Comparison of ENCODE assay signal across 8 cellular contexts in the genomic region with DNA sequence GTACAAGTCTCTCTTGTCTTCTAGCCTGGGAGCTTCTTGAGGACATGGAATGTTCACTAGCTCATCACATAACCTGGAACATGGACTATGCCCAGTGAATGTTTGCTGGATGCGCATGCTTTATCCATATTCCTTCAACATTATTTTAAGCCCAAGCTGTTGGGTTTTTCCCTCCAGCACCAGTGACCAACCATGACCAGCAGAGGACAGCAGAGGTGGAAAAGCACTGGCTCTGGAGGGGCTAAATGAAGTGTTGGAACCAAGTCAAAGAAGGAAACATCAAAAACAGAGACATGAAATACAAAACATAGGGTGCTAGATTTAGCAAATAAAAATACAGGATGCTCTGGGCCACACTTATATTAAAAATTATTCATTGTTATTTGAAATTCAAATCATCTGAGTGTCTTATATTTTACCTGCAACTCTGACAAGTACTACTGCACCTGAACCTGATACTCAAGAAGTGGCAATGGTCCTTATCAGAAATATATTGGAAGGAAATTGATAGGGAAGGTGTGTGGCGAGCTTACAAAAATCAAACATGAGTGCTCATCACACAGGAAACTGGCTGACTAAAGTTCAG. TPM values are rescaled to one million over a fixed set of nuclear protein-coding genes. Genes with fewer than 3 reads are reported as not detected.
A peak's percentile ranks its signal among the peaks of the same experiment; 100 is the strongest.
DNase-seq lines count a peak whose midpoint lies in the region; ATAC-seq, FAIRE-seq and TF ChIP-seq lines count a peak whose summit lies in the region.

No MANE protein-coding gene starts in this region.

- no peaks in the 10 kb centered on the region for H3K9me3 ChIP-seq in HepG2 (ENCODE audit: low read length)

- no peak for TF ChIP-seq RAD21 in HepG2 (CRISPR knock-in tag; IDR thresholded peaks at IDR 0.05)

- no peak for TF ChIP-seq POLR2A in HepG2 (IDR thresholded peaks at IDR 0.05; ENCODE audit: insufficient read depth in 1 of 2, low read depth in 2 of 2, low read length in 2 of 2)

- WGBS in HepG2 (ENCODE audit: low lambda C conversion rate) = 0% methylated on average over 2 of the region's 2 CpGs

- ATAC-seq in natural killer cell (peak; percentile 56 to 69 (median 66)), HepG2 (peak; percentile 85), GM19452 (IDR thresholded peaks at IDR 0.05; ENCODE audit: unreplicated experiment) (no peak), HG02973 (IDR thresholded peaks at IDR 0.05; ENCODE audit: unreplicated experiment) (no peak)
- ATAC-seq in natural killer cell treated with Interleukin-12 subunit alpha and Interleukin-12 subunit beta and Interleukin-15 and Interleukin-18, amount 100 ng/mL, for 72 hours = no peak
- ATAC-seq in activated naive CD8-positive, alpha-beta T cell treated with anti-CD3 and anti-CD28 coated beads, Interleukin-2, amount 50 U/mL, for 24 hours = peak; percentile 46

- peaks cover 0 to 8% of the 10 kb centered on the region in 2 donors for H3K27me3 Mint-ChIP-seq in natural killer cell (ENCODE audit: low read depth in 2 of 2)
- H3K27me3 Mint-ChIP-seq in natural killer cell treated with Interleukin-12 subunit alpha and Interleukin-12 subunit beta and Interleukin-15 and Interleukin-18, amount 100 ng/mL, for 72 hours = peaks cover 0 to 5% of the 10 kb centered on the region in 2 donors
- no peaks in the 10 kb centered on the region for H3K27me3 Mint-ChIP-seq in activated naive CD8-positive, alpha-beta T cell treated with anti-CD3 and anti-CD28 coated beads, Interleukin-2, amount 50 U/mL, for 24 hours

- no TSS peak for BruUV-seq in HepG2 (replicated peaks; lab: Mats Ljungman, UMichigan)

- H3K27ac ChIP-seq in HepG2 (ENCODE audit: extremely low read length, insufficient read depth, low read length) = no peak overlapping the region

- CTCF ChIA-PET in HepG2 (lab: Yijun Ruan, JAX; ENCODE audit: low intra/inter-chr PET ratio, low total read pairs) = interaction anchor here (0.7 to 1.5 kb wide), 2 partner anchors 129 to 130 kb away, joined by 3 to 6 read pairs; no protein-coding TSS in a partner anchor

- no peaks in the 10 kb centered on the region for H3K79me2 ChIP-seq in HepG2 (ENCODE audit: insufficient read depth, low read length)

- peaks cover 0 to 4% of the 10 kb centered on the region in 2 donors for H3K4me1 Mint-ChIP-seq in natural killer cell
- H3K4me1 Mint-ChIP-seq in natural killer cell treated with Interleukin-12 subunit alpha and Interleukin-12 subunit beta and Interleukin-15 and Interleukin-18, amount 100 ng/mL, for 72 hours (ENCODE audit: low read depth in 2 of 2) = peaks cover 10 to 24% of the 10 kb centered on the region in 2 donors
- peaks cover 22% of the 10 kb centered on the region for H3K4me1 Mint-ChIP-seq in activated naive CD8-positive, alpha-beta T cell treated with anti-CD3 and anti-CD28 coated beads, Interleukin-2, amount 50 U/mL, for 24 hours

- no peaks in the 10 kb centered on the region for H3K4me1 ChIP-seq in HepG2 (ENCODE audit: insufficient read depth, low read length)

- FAIRE-seq in HepG2 (lab: Jason Lieb, UNC) = peak; percentile 59

- no peaks in the 10 kb centered on the region for H3K36me3 ChIP-seq in HepG2 (replicated peaks in 1 of 2; ENCODE audit: control insufficient read depth in 1 of 2, insufficient read depth in 2 of 2, low read length in 2 of 2)

- no peak overlapping the region for H3K4me3 Mint-ChIP-seq in natural killer cell
- H3K4me3 Mint-ChIP-seq in natural killer cell treated with Interleukin-12 subunit alpha and Interleukin-12 subunit beta and Interleukin-15 and Interleukin-18, amount 100 ng/mL, for 72 hours = no peak overlapping the region
- H3K4me3 Mint-ChIP-seq in activated naive CD8-positive, alpha-beta T cell treated with anti-CD3 and anti-CD28 coated beads, Interleukin-2, amount 50 U/mL, for 24 hours = no peak overlapping the region

- no peak overlapping the region for H3K27ac Mint-ChIP-seq in natural killer cell
- peak overlapping the region in 1 of 2 donors; percentile 34 for H3K27ac Mint-ChIP-seq in natural killer cell treated with Interleukin-12 subunit alpha and Interleukin-12 subunit beta and Interleukin-15 and Interleukin-18, amount 100 ng/mL, for 72 hours
- no peak overlapping the region for H3K27ac Mint-ChIP-seq in activated naive CD8-positive, alpha-beta T cell treated with anti-CD3 and anti-CD28 coated beads, Interleukin-2, amount 50 U/mL, for 24 hours

- no peak overlapping the region for H3K4me3 ChIP-seq in HepG2 (replicated peaks in 1 of 3; ENCODE audit: insufficient read depth in 1 of 3, low read depth in 2 of 3, low read length in 3 of 3)

- H4K20me1 ChIP-seq in HepG2 (ENCODE audit: insufficient read depth, low read length) = no peaks in the 10 kb centered on the region

- H3K36me3 Mint-ChIP-seq in natural killer cell = no peaks in the 10 kb centered on the region
- H3K36me3 Mint-ChIP-seq in natural killer cell treated with Interleukin-12 subunit alpha and Interleukin-12 subunit beta and Interleukin-15 and Interleukin-18, amount 100 ng/mL, for 72 hours = no peaks in the 10 kb centered on the region
- peaks cover 5% of the 10 kb centered on the region for H3K36me3 Mint-ChIP-seq in activated naive CD8-positive, alpha-beta T cell treated with anti-CD3 and anti-CD28 coated beads, Interleukin-2, amount 50 U/mL, for 24 hours (ENCODE audit: low read depth)

- H2AFZ ChIP-seq in HepG2 (ENCODE audit: low read length) = no peak overlapping the region

- TF ChIP-seq CTCF in natural killer cell (IDR thresholded peaks at IDR 0.05) = peak; percentile 51
- peak; percentile 63 for TF ChIP-seq CTCF in HepG2 (CRISPR knock-in tag; IDR thresholded peaks at IDR 0.05)

- DNase-seq in natural killer cell (no peak), NCI-H69 (lab: John Stamatoyannopoulos, UW) (peak; percentile 11), HepG2 (ENCODE audit: low spot score) (peak; percentile 27), GM19238 (ENCODE audit: insufficient read length, low spot score) (no peak)
- no peak for DNase-seq in natural killer cell treated with Interleukin-12 subunit alpha and Interleukin-12 subunit beta and Interleukin-15 and Interleukin-18, amount 100 ng/mL, for 72 hours (ENCODE audit: low spot score)
- no peak for DNase-seq in activated naive CD8-positive, alpha-beta T cell treated with anti-CD3 and anti-CD28 coated beads, Interleukin-2, amount 50 U/mL, for 24 hours

- no peak for TF ChIP-seq EP300 in HepG2 (IDR thresholded peaks at IDR 0.05; ENCODE audit: low read depth in 2 of 2, low read length in 2 of 2)
- no peak for TF ChIP-seq EP300 in HepG2 (CRISPR knock-in tag; IDR thresholded peaks at IDR 0.05; ENCODE audit: borderline replicate concordance)

- intact Hi-C loops in natural killer cell (cut with micrococcal nuclease) = loop anchor here (2.0 kb wide), 1 partner anchor 130 kb away; no protein-coding TSS in a partner anchor
- intact Hi-C loops in HepG2 (cut with micrococcal nuclease; ENCODE audit: unreplicated experiment) = loop anchor here (1.0 kb wide), 1 partner anchor 130 kb away; no protein-coding TSS in a partner anchor

- no peaks in the 10 kb centered on the region for H3K9me3 Mint-ChIP-seq in natural killer cell
- no peaks in the 10 kb centered on the region for H3K9me3 Mint-ChIP-seq in natural killer cell treated with Interleukin-12 subunit alpha and Interleukin-12 subunit beta and Interleukin-15 and Interleukin-18, amount 100 ng/mL, for 72 hours
- peaks cover 11% of the 10 kb centered on the region for H3K9me3 Mint-ChIP-seq in activated naive CD8-positive, alpha-beta T cell treated with anti-CD3 and anti-CD28 coated beads, Interleukin-2, amount 50 U/mL, for 24 hours

- H3K9ac ChIP-seq in HepG2 (ENCODE audit: insufficient read depth, low read depth, low read length) = no peak overlapping the region

- peaks cover 0 to 3% of the 10 kb centered on the region in 2 experiments; a peak in 1 of 5 replicates for H3K27me3 ChIP-seq in HepG2 (ENCODE audit: control insufficient read depth in 1 of 2, insufficient read depth in 2 of 2, low read length in 2 of 2)

- in situ Hi-C loops in HepG2 (cut with HindIII; ENCODE audit: extremely low pct_ligation_motif_present, low pct_unique_long_range_greater_than_20kb) = no loop called here

- H3K4me2 ChIP-seq in HepG2 (ENCODE audit: low read depth, low read length) = no peak overlapping the region

- POLR2A ChIA-PET in HepG2 (lab: Yijun Ruan, JAX) = no interaction called here

TF ChIP-seq in HepG2, 621 proteins besides CTCF, POLR2A, EP300 and RAD21 (continues in another document):
- no peak for TF ChIP-seq RAD51 (IDR thresholded peaks at IDR 0.05; ENCODE audit: borderline replicate concordance)
- TF ChIP-seq, protein P1, sequence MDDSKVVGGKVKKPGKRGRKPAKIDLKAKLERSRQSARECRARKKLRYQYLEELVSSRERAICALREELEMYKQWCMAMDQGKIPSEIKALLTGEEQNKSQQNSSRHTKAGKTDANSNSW (CRISPR knock-in tag; IDR thresholded peaks at IDR 0.05; ENCODE audit: borderline replicate concordance) = no peak
- TF ChIP-seq ZNF547 (CRISPR knock-in tag; IDR thresholded peaks at IDR 0.05) = no peak
- no peak for TF ChIP-seq ZIK1 (CRISPR knock-in tag; IDR thresholded peaks at IDR 0.05; ENCODE audit: borderline replicate concordance, low read depth)

RNA-seq across cellular contexts. Expression of a gene that starts 23.1 kb away (rescaled TPM):
- total RNA-seq in natural killer cell (10 to 100 TPM; 29.2 to 45.6 (median 36.6) TPM), HepG2 (2016; rRNA removed; fragmentation: Illumina TruSeq; extraction: Trizol) (3.7 and 4.5 TPM in 2 replicates)
- total RNA-seq in natural killer cell treated with Interleukin-12 subunit alpha and Interleukin-12 subunit beta and Interleukin-15 and Interleukin-18, amount 100 ng/mL, for 72 hours = 10 to 100 TPM; 26.2 to 30.7 TPM
- total RNA-seq in HepG2 (2016; cell fraction: cytosol; rRNA removed; fragmentation: Illumina TruSeq; extraction: Trizol; ENCODE audit: low read depth) = 0.40 and 0.44 TPM in 2 replicates
- total RNA-seq in HepG2 (2016; cell fraction: insoluble cytoplasmic fraction; rRNA removed; fragmentation: Illumina TruSeq; extraction: Trizol) = 3.0 and 4.9 TPM in 2 replicates
- 0.96 and 1.1 TPM in 2 replicates for total RNA-seq in HepG2 (2016; cell fraction: membrane; rRNA removed; fragmentation: Illumina TruSeq; extraction: Trizol)
- total RNA-seq in HepG2 (2016; cell fraction: nucleus; rRNA removed; fragmentation: Illumina TruSeq; extraction: Trizol) = 5.6 and 6.5 TPM in 2 replicates
- 1.4 and 1.7 TPM in 2 replicates for polyA plus RNA-seq in HepG2 (2011; rRNA removed)
- polyA plus RNA-seq in HepG2 (2011; cell fraction: cytosol; rRNA removed) = 0.67 and 0.96 TPM in 2 replicates
- 1.9 and 2.0 TPM in 2 replicates for polyA plus RNA-seq in HepG2 (2011; cell fraction: nucleus; rRNA removed)
- 0.64 and 0.81 TPM in 2 replicates for polyA plus RNA-seq in HepG2 (2012)
- 0.03 and 0.05 TPM in 2 replicates for polyA plus RNA-seq in HepG2 (2016; cell fraction: cytosol; fragmentation: Illumina TruSeq; extraction: Trizol; ENCODE audit: low read depth)
- polyA plus RNA-seq in HepG2 (2016; cell fraction: insoluble cytoplasmic fraction; fragmentation: Illumina TruSeq; extraction: Trizol; ENCODE audit: low read depth) = 0.64 and 0.69 TPM in 2 replicates
- 0.07 and 0.10 TPM in 2 replicates for polyA plus RNA-seq in HepG2 (2016; cell fraction: membrane; fragmentation: Illumina TruSeq; extraction: Trizol; ENCODE audit: low read depth)
- 1.3 TPM in 2 replicates for polyA plus RNA-seq in HepG2 (2016; cell fraction: nucleus; fragmentation: Illumina TruSeq; extraction: Trizol; ENCODE audit: insufficient read depth, low read depth)
- 5.1 and 7.0 TPM in 2 replicates for polyA minus RNA-seq in HepG2 (2011; rRNA and poly(A)+ RNA removed; ENCODE audit: low replicate concordance)
- 2.3 and 2.4 TPM in 2 replicates for polyA minus RNA-seq in HepG2 (2011; cell fraction: cytosol; rRNA and poly(A)+ RNA removed)
- 24.2 and 25.5 TPM in 2 replicates for polyA minus RNA-seq in HepG2 (2011; cell fraction: nucleus; rRNA and poly(A)+ RNA removed)

Comparison
In these comparisons a context has a peak if more than half of its experiments do, and no peak if none do; other contexts are left out.
1. ATAC-seq: peak in natural killer cell (3 of 3), activated naive CD8-positive, alpha-beta T cell treated with anti-CD3 and anti-CD28 coated beads, Interleukin-2, amount 50 U/mL, for 24 hours (single experiment) and HepG2 (single experiment); none in natural killer cell treated with Interleukin-12 subunit alpha and Interleukin-12 subunit beta and Interleukin-15 and Interleukin-18, amount 100 ng/mL, for 72 hours (0 of 2), GM19452 (single experiment) and HG02973 (single experiment).
2. DNase-seq: peak in NCI-H69 (single experiment) and HepG2 (single experiment); none in natural killer cell (single experiment), natural killer cell treated with Interleukin-12 subunit alpha and Interleukin-12 subunit beta and Interleukin-15 and Interleukin-18, amount 100 ng/mL, for 72 hours (single experiment), activated naive CD8-positive, alpha-beta T cell treated with anti-CD3 and anti-CD28 coated beads, Interleukin-2, amount 50 U/mL, for 24 hours (single experiment) and GM19238 (single experiment).